Comparison of ENCODE assay signal across 8 cellular contexts in the genomic region with DNA sequence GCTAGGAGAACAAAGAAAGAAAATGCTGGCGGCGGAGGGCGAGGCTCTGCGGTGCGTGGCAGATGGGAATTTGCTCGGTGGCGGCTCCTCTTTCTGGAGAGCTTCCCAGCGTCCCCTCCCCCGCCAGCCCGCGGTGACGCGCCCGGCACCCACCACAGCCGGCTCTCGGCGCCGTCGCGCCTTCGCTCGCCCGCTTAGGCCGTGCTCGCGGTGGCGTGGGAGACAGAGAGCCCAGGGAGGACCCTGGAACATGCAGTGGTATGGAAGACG. TPM values are rescaled to one million over a fixed set of nuclear protein-coding genes. Genes with fewer than 3 reads are reported as not detected.
DNase-seq lines count a peak whose midpoint lies in the region; ATAC-seq, FAIRE-seq and TF ChIP-seq lines count a peak whose summit lies in the region.

No MANE protein-coding gene starts in this region.

- TF ChIP-seq EP300 in sigmoid colon (IDR thresholded peaks at IDR 0.05), result no peak

- DNase-seq in NCI-H1436 (lab: John Stamatoyannopoulos, UW) (peak; percentile 36), NCI-H1436 treated with DMSO at 0.1 percent for 48 hours (lab: John Stamatoyannopoulos, UW) (no peak), RCC 7860 (ENCODE audit: low spot score) (peak; percentile 22), T47D (ENCODE audit: low read depth in 1 of 2, low spot score in 1 of 2) (peak; percentile 65 to 79), sigmoid colon (no peak)

- WGBS in sigmoid colon, 2 donors, result 0% methylated on average over 28 of the region's 28 CpGs

- no peak for TF ChIP-seq POLR2A in sigmoid colon (IDR thresholded peaks at IDR 0.05)

- no peaks in the 10 kb centered on the region for H3K4me1 ChIP-seq in iPS-20b (ENCODE audit: insufficient read depth, low read length)
- H3K4me1 ChIP-seq in sigmoid colon, result peaks cover 0 to 31% (median 23%) of the 10 kb centered on the region in 4 donors

- H3K27me3 ChIP-seq in iPS-20b (ENCODE audit: insufficient read depth, low read length), result peaks cover 24% of the 10 kb centered on the region; the same call in 1 of the 2 replicates
- H3K27me3 ChIP-seq in sigmoid colon, result no peaks in the 10 kb centered on the region

- H3K4me3 ChIP-seq in iPS-20b (ENCODE audit: low read length), result peak overlapping the region; percentile 96
- peak overlapping the region; percentile 73 to 94 (median 87) for H3K4me3 ChIP-seq in sigmoid colon

- H3K36me3 ChIP-seq in iPS-20b (ENCODE audit: insufficient read depth, low read depth, low read length) (no peaks in the 10 kb centered on the region), sigmoid colon (no peaks in the 10 kb centered on the region)

- intact Hi-C loops in sigmoid colon (cut with DNase I), result loop anchor here (2.0 to 10.0 kb wide), 2 partner anchors 257 to 359 kb away; no protein-coding TSS in a partner anchor

- no peaks in the 10 kb centered on the region for H3K9me3 ChIP-seq in iPS-20b (ENCODE audit: insufficient read depth, low read depth, low read length)
- H3K9me3 ChIP-seq in sigmoid colon, result no peaks in the 10 kb centered on the region

- no peak overlapping the region for H3K27ac ChIP-seq in iPS-20b (ENCODE audit: low read length)
- peak overlapping the region; percentile 97 to 99 (median 98) for H3K27ac ChIP-seq in sigmoid colon

- peak overlapping the region; percentile 57; the same call in 1 of the 2 replicates for H3K9ac ChIP-seq in iPS-20b (ENCODE audit: low read depth, low read length)

- TF ChIP-seq CTCF in sigmoid colon (IDR thresholded peaks at IDR 0.05), result no peak

- in situ Hi-C loops in T47D (cut with HindIII; ENCODE audit: low pct_unique_long_range_greater_than_20kb, low sequenced_read_pairs), result no loop called here

- ATAC-seq in HG02870 (IDR thresholded peaks at IDR 0.05; ENCODE audit: unreplicated experiment) (peak; percentile 6), HG03196 (IDR thresholded peaks at IDR 0.05; ENCODE audit: unreplicated experiment) (no peak)

- FAIRE-seq in RCC 7860 (lab: Jason Lieb, UNC), result no peak

RNA-seq across cellular contexts. Expression of a gene that starts 0.6 kb away (rescaled TPM):
- total RNA-seq in sigmoid colon, result 10 to 100 TPM; 25.0 to 37.1 (median 30.9) TPM
- polyA plus RNA-seq in sigmoid colon, result 1 to 10 TPM; 3.2 to 6.9 (median 6.0) TPM

Comparison
In these comparisons a context has a peak if more than half of its experiments do, and no peak if none do; other contexts are left out.
1. DNase-seq: peak in NCI-H1436 (single experiment), RCC 7860 (single experiment) and T47D (2 of 2); none in NCI-H1436 treated with DMSO at 0.1 percent for 48 hours (single experiment) and sigmoid colon (single experiment).